ENCODE assay signal across 1 cellular context in genomic region chrX:121245763-121246162, GRCh38.
TF ChIP-seq lines count a peak whose summit lies in the region.

No MANE protein-coding gene starts in this region.

TF ChIP-seq in HepG2, 621 proteins besides CTCF, POLR2A, EP300 and RAD21 (continued from another document and continues in another):
- TF ChIP-seq FOXA3 (CRISPR knock-in tag; IDR thresholded peaks at IDR 0.05) (peak; percentile 85), SALL2 (CRISPR knock-in tag; IDR thresholded peaks at IDR 0.05) (no peak), ZNF776 (CRISPR knock-in tag; IDR thresholded peaks at IDR 0.05) (no peak), HOXA9 (CRISPR knock-in tag; IDR thresholded peaks at IDR 0.05; ENCODE audit: borderline replicate concordance) (no peak), YY1 (IDR thresholded peaks at IDR 0.05; ENCODE audit: insufficient read depth, insufficient replicate concordance, low read depth, low read length) (no peak), ZNF83 (CRISPR knock-in tag; IDR thresholded peaks at IDR 0.05; ENCODE audit: borderline replicate concordance) (no peak), SAFB2 (CRISPR knock-in tag; IDR thresholded peaks at IDR 0.05; ENCODE audit: borderline replicate concordance, low read depth) (no peak), RFXAP (CRISPR knock-in tag; IDR thresholded peaks at IDR 0.05; ENCODE audit: borderline replicate concordance) (no peak), KLF13 (CRISPR knock-in tag; IDR thresholded peaks at IDR 0.05) (no peak), FIP1L1 (IDR thresholded peaks at IDR 0.05; ENCODE audit: borderline replicate concordance, insufficient read depth, low read depth, low read length) (no peak), MIXL1 (CRISPR knock-in tag; IDR thresholded peaks at IDR 0.05) (peak; percentile 91), PTBP1 (IDR thresholded peaks at IDR 0.05; ENCODE audit: low read depth, low read length, poor library complexity, severe bottlenecking) (no peak), PRDM4 (CRISPR knock-in tag; IDR thresholded peaks at IDR 0.05; ENCODE audit: borderline replicate concordance) (no peak), ZNF468 (CRISPR knock-in tag; IDR thresholded peaks at IDR 0.05) (no peak), HDAC1 (CRISPR knock-in tag; IDR thresholded peaks at IDR 0.05) (peak; percentile 47; the same call in 1 of the 2 replicates), SALL1 (CRISPR knock-in tag; IDR thresholded peaks at IDR 0.05) (peak; percentile 56; the same call in 1 of the 2 replicates), ZBTB3 (CRISPR knock-in tag; IDR thresholded peaks at IDR 0.05; ENCODE audit: borderline replicate concordance, low read depth) (no peak), CHCHD3 (CRISPR knock-in tag; IDR thresholded peaks at IDR 0.05) (no peak), KLF11 (CRISPR knock-in tag; IDR thresholded peaks at IDR 0.05) (no peak), RXRB (CRISPR knock-in tag; IDR thresholded peaks at IDR 0.05; ENCODE audit: borderline replicate concordance) (peak; percentile 73), MXD3 (CRISPR knock-in tag; IDR thresholded peaks at IDR 0.05) (no peak), SUZ12 (IDR thresholded peaks at IDR 0.05; ENCODE audit: low read depth, low read length) (no peak), PPARG (CRISPR knock-in tag; conservative IDR thresholded peaks at IDR 0.05) (peak; percentile 84), GFI1 (CRISPR knock-in tag; IDR thresholded peaks at IDR 0.05; ENCODE audit: borderline replicate concordance) (no peak), REST (IDR thresholded peaks at IDR 0.05; ENCODE audit: borderline replicate concordance in 1 of 2, low read depth in 1 of 2, low read length in 2 of 2) (no peak), MAFG (CRISPR knock-in tag; IDR thresholded peaks at IDR 0.05) (no peak), NFIC (IDR thresholded peaks at IDR 0.05; ENCODE audit: low read length) (peak; percentile 99), ZSCAN31 (CRISPR knock-in tag; IDR thresholded peaks at IDR 0.05; ENCODE audit: low read depth) (no peak), FOXP1 (IDR thresholded peaks at IDR 0.05) (peak; percentile 90), FOXP1 (CRISPR knock-in tag; IDR thresholded peaks at IDR 0.05) (peak; percentile 95), MTA3 (CRISPR knock-in tag; IDR thresholded peaks at IDR 0.05) (no peak), ARNT2 (CRISPR knock-in tag; IDR thresholded peaks at IDR 0.05; ENCODE audit: low read depth) (no peak), ZNF530 (CRISPR knock-in tag; IDR thresholded peaks at IDR 0.05; ENCODE audit: low read depth) (no peak), MXI1 (IDR thresholded peaks at IDR 0.05; ENCODE audit: borderline replicate concordance, low read depth, low read length) (no peak), HOXA3 (CRISPR knock-in tag; IDR thresholded peaks at IDR 0.05) (no peak), ZNF136 (CRISPR knock-in tag; IDR thresholded peaks at IDR 0.05; ENCODE audit: low read depth) (no peak), ZZZ3 (CRISPR knock-in tag; IDR thresholded peaks at IDR 0.05; ENCODE audit: borderline replicate concordance) (no peak), ZNF20 (CRISPR knock-in tag; IDR thresholded peaks at IDR 0.05) (no peak), HNRNPUL1 (IDR thresholded peaks at IDR 0.05; ENCODE audit: low read depth, low read length) (no peak)
- TF ChIP-seq, protein P1, sequence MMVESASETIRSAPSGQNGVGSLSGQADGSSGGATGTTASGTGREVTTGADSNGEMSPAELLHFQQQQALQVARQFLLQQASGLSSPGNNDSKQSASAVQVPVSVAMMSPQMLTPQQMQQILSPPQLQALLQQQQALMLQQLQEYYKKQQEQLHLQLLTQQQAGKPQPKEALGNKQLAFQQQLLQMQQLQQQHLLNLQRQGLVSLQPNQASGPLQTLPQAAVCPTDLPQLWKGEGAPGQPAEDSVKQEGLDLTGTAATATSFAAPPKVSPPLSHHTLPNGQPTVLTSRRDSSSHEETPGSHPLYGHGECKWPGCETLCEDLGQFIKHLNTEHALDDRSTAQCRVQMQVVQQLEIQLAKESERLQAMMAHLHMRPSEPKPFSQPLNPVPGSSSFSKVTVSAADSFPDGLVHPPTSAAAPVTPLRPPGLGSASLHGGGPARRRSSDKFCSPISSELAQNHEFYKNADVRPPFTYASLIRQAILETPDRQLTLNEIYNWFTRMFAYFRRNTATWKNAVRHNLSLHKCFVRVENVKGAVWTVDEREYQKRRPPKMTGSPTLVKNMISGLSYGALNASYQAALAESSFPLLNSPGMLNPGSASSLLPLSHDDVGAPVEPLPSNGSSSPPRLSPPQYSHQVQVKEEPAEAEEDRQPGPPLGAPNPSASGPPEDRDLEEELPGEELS (CRISPR knock-in tag; IDR thresholded peaks at IDR 0.05) = peak; percentile 91
- TF ChIP-seq, protein P2, sequence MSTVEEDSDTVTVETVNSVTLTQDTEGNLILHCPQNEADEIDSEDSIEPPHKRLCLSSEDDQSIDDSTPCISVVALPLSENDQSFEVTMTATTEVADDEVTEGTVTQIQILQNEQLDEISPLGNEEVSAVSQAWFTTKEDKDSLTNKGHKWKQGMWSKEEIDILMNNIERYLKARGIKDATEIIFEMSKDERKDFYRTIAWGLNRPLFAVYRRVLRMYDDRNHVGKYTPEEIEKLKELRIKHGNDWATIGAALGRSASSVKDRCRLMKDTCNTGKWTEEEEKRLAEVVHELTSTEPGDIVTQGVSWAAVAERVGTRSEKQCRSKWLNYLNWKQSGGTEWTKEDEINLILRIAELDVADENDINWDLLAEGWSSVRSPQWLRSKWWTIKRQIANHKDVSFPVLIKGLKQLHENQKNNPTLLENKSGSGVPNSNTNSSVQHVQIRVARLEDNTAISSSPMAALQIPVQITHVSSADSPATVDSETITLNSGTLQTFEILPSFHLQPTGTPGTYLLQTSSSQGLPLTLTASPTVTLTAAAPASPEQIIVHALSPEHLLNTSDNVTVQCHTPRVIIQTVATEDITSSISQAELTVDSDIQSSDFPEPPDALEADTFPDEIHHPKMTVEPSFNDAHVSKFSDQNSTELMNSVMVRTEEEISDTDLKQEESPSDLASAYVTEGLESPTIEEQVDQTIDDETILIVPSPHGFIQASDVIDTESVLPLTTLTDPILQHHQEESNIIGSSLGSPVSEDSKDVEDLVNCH (CRISPR knock-in tag; IDR thresholded peaks at IDR 0.05) = no peak
- TF ChIP-seq, protein P3, sequence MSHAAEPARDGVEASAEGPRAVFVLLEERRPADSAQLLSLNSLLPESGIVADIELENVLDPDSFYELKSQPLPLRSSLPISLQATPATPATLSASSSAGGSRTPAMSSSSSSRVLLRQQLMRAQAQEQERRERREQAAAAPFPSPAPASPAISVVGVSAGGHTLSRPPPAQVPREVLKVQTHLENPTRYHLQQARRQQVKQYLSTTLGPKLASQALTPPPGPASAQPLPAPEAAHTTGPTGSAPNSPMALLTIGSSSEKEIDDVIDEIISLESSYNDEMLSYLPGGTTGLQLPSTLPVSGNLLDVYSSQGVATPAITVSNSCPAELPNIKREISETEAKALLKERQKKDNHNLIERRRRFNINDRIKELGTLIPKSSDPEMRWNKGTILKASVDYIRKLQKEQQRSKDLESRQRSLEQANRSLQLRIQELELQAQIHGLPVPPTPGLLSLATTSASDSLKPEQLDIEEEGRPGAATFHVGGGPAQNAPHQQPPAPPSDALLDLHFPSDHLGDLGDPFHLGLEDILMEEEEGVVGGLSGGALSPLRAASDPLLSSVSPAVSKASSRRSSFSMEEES (CRISPR knock-in tag; IDR thresholded peaks at IDR 0.05) = no peak
- TF ChIP-seq, protein P4, sequence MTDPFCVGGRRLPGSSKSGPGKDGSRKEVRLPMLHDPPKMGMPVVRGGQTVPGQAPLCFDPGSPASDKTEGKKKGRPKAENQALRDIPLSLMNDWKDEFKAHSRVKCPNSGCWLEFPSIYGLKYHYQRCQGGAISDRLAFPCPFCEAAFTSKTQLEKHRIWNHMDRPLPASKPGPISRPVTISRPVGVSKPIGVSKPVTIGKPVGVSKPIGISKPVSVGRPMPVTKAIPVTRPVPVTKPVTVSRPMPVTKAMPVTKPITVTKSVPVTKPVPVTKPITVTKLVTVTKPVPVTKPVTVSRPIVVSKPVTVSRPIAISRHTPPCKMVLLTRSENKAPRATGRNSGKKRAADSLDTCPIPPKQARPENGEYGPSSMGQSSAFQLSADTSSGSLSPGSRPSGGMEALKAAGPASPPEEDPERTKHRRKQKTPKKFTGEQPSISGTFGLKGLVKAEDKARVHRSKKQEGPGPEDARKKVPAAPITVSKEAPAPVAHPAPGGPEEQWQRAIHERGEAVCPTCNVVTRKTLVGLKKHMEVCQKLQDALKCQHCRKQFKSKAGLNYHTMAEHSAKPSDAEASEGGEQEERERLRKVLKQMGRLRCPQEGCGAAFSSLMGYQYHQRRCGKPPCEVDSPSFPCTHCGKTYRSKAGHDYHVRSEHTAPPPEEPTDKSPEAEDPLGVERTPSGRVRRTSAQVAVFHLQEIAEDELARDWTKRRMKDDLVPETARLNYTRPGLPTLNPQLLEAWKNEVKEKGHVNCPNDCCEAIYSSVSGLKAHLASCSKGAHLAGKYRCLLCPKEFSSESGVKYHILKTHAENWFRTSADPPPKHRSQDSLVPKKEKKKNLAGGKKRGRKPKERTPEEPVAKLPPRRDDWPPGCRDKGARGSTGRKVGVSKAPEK (CRISPR knock-in tag; IDR thresholded peaks at IDR 0.05; ENCODE audit: borderline replicate concordance) = no peak
- TF ChIP-seq, protein P5, sequence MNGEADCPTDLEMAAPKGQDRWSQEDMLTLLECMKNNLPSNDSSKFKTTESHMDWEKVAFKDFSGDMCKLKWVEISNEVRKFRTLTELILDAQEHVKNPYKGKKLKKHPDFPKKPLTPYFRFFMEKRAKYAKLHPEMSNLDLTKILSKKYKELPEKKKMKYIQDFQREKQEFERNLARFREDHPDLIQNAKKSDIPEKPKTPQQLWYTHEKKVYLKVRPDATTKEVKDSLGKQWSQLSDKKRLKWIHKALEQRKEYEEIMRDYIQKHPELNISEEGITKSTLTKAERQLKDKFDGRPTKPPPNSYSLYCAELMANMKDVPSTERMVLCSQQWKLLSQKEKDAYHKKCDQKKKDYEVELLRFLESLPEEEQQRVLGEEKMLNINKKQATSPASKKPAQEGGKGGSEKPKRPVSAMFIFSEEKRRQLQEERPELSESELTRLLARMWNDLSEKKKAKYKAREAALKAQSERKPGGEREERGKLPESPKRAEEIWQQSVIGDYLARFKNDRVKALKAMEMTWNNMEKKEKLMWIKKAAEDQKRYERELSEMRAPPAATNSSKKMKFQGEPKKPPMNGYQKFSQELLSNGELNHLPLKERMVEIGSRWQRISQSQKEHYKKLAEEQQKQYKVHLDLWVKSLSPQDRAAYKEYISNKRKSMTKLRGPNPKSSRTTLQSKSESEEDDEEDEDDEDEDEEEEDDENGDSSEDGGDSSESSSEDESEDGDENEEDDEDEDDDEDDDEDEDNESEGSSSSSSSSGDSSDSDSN (CRISPR knock-in tag; IDR thresholded peaks at IDR 0.05) = no peak
